1 cellular context compared by ENCODE assay signal in the genomic region with DNA sequence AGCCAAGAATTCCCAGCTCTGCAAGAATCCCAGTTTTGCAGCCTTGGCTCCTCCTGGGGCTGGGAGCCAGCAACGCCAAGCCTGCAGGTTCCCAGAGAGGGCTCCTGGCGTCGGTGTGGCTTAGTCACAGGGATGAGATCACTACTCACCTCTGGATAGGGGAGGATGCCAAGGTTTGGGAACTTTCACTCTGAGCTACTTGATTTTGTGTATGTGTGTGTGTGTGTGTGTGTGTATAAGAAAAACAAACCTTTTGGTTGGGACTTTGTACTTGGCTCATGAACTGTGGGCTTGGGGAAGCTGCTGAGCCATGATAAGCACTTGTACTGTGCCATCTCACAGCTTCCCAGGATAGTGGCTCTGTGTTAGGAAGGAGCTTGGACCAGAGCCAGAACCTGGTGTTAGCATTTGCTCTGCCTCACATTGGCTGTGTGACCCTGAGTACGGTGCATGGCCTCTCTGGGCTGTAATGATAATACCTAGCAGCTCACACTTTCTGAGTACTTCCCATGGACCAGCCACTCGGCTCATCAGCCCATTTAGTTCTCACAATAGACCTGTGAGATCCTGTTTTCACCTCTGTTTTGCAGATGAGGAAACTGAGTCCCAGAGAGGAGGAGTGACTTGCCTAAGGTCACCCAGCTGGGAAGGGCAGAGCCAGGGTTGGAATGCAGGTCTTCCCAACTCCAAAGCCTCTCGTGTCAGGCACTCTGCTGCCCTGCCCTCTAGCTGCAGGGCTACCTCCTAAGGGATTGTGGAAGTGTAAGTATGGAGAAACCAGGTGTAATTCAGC.
TF ChIP-seq lines count a peak whose summit lies in the region.

No MANE protein-coding gene starts in this region.

TF ChIP-seq in HepG2, 621 proteins besides CTCF, POLR2A, EP300 and RAD21 (continued from another document and continues in another):
- TF ChIP-seq RBAK (CRISPR knock-in tag; IDR thresholded peaks at IDR 0.05) (0 out of 2 replicates have a peak, but pooled peaks have one; percentile 49), SIN3B (IDR thresholded peaks at IDR 0.05; ENCODE audit: low read length) (no peak), WIZ (CRISPR knock-in tag; IDR thresholded peaks at IDR 0.05) (no peak), CENPX (CRISPR knock-in tag; IDR thresholded peaks at IDR 0.05) (no peak), RXRA (CRISPR knock-in tag; IDR thresholded peaks at IDR 0.05) (peak; percentile 29; the same call in 1 of the 2 replicates), HNRNPL (IDR thresholded peaks at IDR 0.05; ENCODE audit: low read depth, low read length) (no peak), ZNF296 (CRISPR knock-in tag; conservative IDR thresholded peaks at IDR 0.05) (no peak), CREB1 (IDR thresholded peaks at IDR 0.05) (no peak), CREB1 (CRISPR knock-in tag; IDR thresholded peaks at IDR 0.05) (no peak; the same call in 1 of the 2 replicates), ZNF552 (CRISPR knock-in tag; IDR thresholded peaks at IDR 0.05; ENCODE audit: borderline replicate concordance) (no peak), ZFX (CRISPR knock-in tag; IDR thresholded peaks at IDR 0.05; ENCODE audit: low read depth) (no peak), ZKSCAN1 (IDR thresholded peaks at IDR 0.05; ENCODE audit: low read length) (no peak), MIER3 (CRISPR knock-in tag; IDR thresholded peaks at IDR 0.05; ENCODE audit: borderline replicate concordance) (0 out of 2 replicates have a peak, but pooled peaks have one; percentile 15), STAG1 (CRISPR knock-in tag; IDR thresholded peaks at IDR 0.05) (no peak), MTA3 (CRISPR knock-in tag; IDR thresholded peaks at IDR 0.05) (no peak), SNRNP70 (IDR thresholded peaks at IDR 0.05; ENCODE audit: low read depth, low read length) (no peak), TEAD3 (CRISPR knock-in tag; optimal IDR thresholded peaks at IDR 0.05; ENCODE audit: borderline replicate concordance) (peak; percentile 28), ZNF563 (CRISPR knock-in tag; IDR thresholded peaks at IDR 0.05) (no peak), ZNF350 (CRISPR knock-in tag; IDR thresholded peaks at IDR 0.05; ENCODE audit: borderline replicate concordance, low read depth) (peak; percentile 58; the same call in 1 of the 2 replicates), TMF1 (CRISPR knock-in tag; IDR thresholded peaks at IDR 0.05; ENCODE audit: low read depth) (no peak), ZNF589 (CRISPR knock-in tag; conservative IDR thresholded peaks at IDR 0.05) (no peak), FOXO1 (CRISPR knock-in tag; IDR thresholded peaks at IDR 0.05) (peak; percentile 52; the same call in 1 of the 2 replicates), ARID2 (CRISPR knock-in tag; IDR thresholded peaks at IDR 0.05; ENCODE audit: borderline replicate concordance) (no peak), ZNF841 (CRISPR knock-in tag; IDR thresholded peaks at IDR 0.05; ENCODE audit: borderline replicate concordance) (no peak), ZNF33B (CRISPR knock-in tag; IDR thresholded peaks at IDR 0.05) (no peak), FOXJ3 (CRISPR knock-in tag; IDR thresholded peaks at IDR 0.05; ENCODE audit: borderline replicate concordance) (0 out of 2 replicates have a peak, but pooled peaks have one; percentile 47), GLI4 (CRISPR knock-in tag; IDR thresholded peaks at IDR 0.05; ENCODE audit: borderline replicate concordance) (no peak), ZSCAN22 (CRISPR knock-in tag; IDR thresholded peaks at IDR 0.05) (no peak), ZNF883 (CRISPR knock-in tag; IDR thresholded peaks at IDR 0.05; ENCODE audit: not compliant biosample characterization) (no peak), ZNF138 (CRISPR knock-in tag; IDR thresholded peaks at IDR 0.05; ENCODE audit: low read depth) (no peak), CBX1 (IDR thresholded peaks at IDR 0.05; ENCODE audit: low read depth) (peak; percentile 54), TAF15 (IDR thresholded peaks at IDR 0.05; ENCODE audit: low read depth, low read length, poor library complexity, severe bottlenecking) (no peak), TEAD2 (CRISPR knock-in tag; IDR thresholded peaks at IDR 0.05) (no peak), TP53 (CRISPR knock-in tag; conservative IDR thresholded peaks at IDR 0.05) (no peak), CBFB (CRISPR knock-in tag; IDR thresholded peaks at IDR 0.05) (no peak)
- TF ChIP-seq, protein P1, sequence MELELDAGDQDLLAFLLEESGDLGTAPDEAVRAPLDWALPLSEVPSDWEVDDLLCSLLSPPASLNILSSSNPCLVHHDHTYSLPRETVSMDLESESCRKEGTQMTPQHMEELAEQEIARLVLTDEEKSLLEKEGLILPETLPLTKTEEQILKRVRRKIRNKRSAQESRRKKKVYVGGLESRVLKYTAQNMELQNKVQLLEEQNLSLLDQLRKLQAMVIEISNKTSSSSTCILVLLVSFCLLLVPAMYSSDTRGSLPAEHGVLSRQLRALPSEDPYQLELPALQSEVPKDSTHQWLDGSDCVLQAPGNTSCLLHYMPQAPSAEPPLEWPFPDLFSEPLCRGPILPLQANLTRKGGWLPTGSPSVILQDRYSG (CRISPR knock-in tag; IDR thresholded peaks at IDR 0.05), result no peak
- TF ChIP-seq, protein P2, sequence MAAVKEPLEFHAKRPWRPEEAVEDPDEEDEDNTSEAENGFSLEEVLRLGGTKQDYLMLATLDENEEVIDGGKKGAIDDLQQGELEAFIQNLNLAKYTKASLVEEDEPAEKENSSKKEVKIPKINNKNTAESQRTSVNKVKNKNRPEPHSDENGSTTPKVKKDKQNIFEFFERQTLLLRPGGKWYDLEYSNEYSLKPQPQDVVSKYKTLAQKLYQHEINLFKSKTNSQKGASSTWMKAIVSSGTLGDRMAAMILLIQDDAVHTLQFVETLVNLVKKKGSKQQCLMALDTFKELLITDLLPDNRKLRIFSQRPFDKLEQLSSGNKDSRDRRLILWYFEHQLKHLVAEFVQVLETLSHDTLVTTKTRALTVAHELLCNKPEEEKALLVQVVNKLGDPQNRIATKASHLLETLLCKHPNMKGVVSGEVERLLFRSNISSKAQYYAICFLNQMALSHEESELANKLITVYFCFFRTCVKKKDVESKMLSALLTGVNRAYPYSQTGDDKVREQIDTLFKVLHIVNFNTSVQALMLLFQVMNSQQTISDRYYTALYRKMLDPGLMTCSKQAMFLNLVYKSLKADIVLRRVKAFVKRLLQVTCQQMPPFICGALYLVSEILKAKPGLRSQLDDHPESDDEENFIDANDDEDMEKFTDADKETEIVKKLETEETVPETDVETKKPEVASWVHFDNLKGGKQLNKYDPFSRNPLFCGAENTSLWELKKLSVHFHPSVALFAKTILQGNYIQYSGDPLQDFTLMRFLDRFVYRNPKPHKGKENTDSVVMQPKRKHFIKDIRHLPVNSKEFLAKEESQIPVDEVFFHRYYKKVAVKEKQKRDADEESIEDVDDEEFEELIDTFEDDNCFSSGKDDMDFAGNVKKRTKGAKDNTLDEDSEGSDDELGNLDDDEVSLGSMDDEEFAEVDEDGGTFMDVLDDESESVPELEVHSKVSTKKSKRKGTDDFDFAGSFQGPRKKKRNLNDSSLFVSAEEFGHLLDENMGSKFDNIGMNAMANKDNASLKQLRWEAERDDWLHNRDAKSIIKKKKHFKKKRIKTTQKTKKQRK (IDR thresholded peaks at IDR 0.05; ENCODE audit: low read length), result no peak
- TF ChIP-seq, protein P3, sequence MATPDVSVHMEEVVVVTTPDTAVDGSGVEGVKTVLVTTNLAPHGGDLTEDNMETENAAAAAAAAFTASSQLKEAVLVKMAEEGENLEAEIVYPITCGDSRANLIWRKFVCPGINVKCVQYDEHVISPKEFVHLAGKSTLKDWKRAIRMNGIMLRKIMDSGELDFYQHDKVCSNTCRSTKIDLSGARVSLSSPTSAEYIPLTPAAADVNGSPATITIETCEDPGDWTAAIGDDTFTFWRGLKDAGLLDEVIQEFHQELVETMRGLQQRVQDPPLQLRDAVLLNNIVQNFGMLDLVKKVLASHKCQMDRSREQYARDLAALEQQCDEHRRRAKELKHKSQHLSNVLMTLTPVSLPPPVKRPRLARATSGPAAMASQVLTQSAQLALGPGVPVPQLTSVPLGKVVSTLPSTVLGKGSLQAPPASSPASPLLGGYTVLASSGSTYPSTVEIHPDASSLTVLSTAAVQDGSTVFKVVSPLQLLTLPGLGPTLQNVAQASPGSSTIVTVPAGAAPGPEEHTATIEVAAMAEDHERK (CRISPR knock-in tag; IDR thresholded peaks at IDR 0.05; ENCODE audit: low read depth), result no peak
- TF ChIP-seq, protein P4, sequence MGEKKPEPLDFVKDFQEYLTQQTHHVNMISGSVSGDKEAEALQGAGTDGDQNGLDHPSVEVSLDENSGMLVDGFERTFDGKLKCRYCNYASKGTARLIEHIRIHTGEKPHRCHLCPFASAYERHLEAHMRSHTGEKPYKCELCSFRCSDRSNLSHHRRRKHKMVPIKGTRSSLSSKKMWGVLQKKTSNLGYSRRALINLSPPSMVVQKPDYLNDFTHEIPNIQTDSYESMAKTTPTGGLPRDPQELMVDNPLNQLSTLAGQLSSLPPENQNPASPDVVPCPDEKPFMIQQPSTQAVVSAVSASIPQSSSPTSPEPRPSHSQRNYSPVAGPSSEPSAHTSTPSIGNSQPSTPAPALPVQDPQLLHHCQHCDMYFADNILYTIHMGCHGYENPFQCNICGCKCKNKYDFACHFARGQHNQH (CRISPR knock-in tag; IDR thresholded peaks at IDR 0.05), result peak; percentile 33; the same call in 1 of the 2 replicates
- TF ChIP-seq, protein P5, sequence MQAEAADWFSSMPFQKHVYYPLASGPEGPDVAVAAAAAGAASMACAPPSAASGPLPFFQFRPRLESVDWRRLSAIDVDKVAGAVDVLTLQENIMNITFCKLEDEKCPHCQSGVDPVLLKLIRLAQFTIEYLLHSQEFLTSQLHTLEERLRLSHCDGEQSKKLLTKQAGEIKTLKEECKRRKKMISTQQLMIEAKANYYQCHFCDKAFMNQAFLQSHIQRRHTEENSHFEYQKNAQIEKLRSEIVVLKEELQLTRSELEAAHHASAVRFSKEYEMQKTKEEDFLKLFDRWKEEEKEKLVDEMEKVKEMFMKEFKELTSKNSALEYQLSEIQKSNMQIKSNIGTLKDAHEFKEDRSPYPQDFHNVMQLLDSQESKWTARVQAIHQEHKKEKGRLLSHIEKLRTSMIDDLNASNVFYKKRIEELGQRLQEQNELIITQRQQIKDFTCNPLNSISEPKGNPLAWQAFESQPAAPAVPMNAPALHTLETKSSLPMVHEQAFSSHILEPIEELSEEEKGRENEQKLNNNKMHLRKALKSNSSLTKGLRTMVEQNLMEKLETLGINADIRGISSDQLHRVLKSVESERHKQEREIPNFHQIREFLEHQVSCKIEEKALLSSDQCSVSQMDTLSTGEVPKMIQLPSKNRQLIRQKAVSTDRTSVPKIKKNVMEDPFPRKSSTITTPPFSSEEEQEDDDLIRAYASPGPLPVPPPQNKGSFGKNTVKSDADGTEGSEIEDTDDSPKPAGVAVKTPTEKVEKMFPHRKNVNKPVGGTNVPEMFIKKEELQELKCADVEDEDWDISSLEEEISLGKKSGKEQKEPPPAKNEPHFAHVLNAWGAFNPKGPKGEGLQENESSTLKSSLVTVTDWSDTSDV (CRISPR knock-in tag; IDR thresholded peaks at IDR 0.05), result no peak
- TF ChIP-seq, protein P6, sequence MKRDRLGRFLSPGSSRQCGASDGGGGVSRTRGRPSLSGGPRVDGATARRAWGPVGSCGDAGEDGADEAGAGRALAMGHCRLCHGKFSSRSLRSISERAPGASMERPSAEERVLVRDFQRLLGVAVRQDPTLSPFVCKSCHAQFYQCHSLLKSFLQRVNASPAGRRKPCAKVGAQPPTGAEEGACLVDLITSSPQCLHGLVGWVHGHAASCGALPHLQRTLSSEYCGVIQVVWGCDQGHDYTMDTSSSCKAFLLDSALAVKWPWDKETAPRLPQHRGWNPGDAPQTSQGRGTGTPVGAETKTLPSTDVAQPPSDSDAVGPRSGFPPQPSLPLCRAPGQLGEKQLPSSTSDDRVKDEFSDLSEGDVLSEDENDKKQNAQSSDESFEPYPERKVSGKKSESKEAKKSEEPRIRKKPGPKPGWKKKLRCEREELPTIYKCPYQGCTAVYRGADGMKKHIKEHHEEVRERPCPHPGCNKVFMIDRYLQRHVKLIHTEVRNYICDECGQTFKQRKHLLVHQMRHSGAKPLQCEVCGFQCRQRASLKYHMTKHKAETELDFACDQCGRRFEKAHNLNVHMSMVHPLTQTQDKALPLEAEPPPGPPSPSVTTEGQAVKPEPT (CRISPR knock-in tag; IDR thresholded peaks at IDR 0.05; ENCODE audit: low read depth), result no peak
- TF ChIP-seq, protein P7, sequence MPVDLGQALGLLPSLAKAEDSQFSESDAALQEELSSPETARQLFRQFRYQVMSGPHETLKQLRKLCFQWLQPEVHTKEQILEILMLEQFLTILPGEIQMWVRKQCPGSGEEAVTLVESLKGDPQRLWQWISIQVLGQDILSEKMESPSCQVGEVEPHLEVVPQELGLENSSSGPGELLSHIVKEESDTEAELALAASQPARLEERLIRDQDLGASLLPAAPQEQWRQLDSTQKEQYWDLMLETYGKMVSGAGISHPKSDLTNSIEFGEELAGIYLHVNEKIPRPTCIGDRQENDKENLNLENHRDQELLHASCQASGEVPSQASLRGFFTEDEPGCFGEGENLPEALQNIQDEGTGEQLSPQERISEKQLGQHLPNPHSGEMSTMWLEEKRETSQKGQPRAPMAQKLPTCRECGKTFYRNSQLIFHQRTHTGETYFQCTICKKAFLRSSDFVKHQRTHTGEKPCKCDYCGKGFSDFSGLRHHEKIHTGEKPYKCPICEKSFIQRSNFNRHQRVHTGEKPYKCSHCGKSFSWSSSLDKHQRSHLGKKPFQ (CRISPR knock-in tag; IDR thresholded peaks at IDR 0.05; ENCODE audit: insufficient replicate concordance), result no peak
- TF ChIP-seq, protein P8, sequence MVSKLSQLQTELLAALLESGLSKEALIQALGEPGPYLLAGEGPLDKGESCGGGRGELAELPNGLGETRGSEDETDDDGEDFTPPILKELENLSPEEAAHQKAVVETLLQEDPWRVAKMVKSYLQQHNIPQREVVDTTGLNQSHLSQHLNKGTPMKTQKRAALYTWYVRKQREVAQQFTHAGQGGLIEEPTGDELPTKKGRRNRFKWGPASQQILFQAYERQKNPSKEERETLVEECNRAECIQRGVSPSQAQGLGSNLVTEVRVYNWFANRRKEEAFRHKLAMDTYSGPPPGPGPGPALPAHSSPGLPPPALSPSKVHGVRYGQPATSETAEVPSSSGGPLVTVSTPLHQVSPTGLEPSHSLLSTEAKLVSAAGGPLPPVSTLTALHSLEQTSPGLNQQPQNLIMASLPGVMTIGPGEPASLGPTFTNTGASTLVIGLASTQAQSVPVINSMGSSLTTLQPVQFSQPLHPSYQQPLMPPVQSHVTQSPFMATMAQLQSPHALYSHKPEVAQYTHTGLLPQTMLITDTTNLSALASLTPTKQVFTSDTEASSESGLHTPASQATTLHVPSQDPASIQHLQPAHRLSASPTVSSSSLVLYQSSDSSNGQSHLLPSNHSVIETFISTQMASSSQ (IDR thresholded peaks at IDR 0.05; ENCODE audit: low read depth), result no peak
- TF ChIP-seq, protein P8 (CRISPR knock-in tag; IDR thresholded peaks at IDR 0.05; ENCODE audit: borderline replicate concordance), result peak; percentile 26; the same call in 1 of the 2 replicates
